39 cellular contexts compared by ENCODE assay signal in genomic region chr2:75260946-75261345, GRCh38.
"Had no signal": no experiment of that assay in that cellular context is flagged by ENCODE, and none has a peak within 500 bp of the region (broad histone marks: within the 10 kb centered on the region; RNA-seq: fewer than 3 reads in every experiment).

No MANE protein-coding gene starts in this region.

- H3K36me3 Mint-ChIP-seq: activated naive CD4-positive, alpha-beta T cell treated with anti-CD3 and anti-CD28 coated beads, Interleukin-2, amount 10 ng/mL, durations not matched to agents 7 days and 5 days; activated naive CD8-positive, alpha-beta T cell treated with anti-CD3 and anti-CD28 coated beads, Interleukin-2, amount 10 ng/mL, durations not matched to agents 7 days and 5 days; brain had no signal

- H3K36me3 ChIP-seq: adrenal gland, ascending aorta, brain microvascular endothelial cell, breast epithelium, cardiac muscle cell had no signal

- ATAC-seq: activated naive CD4-positive, alpha-beta T cell treated with anti-CD3 and anti-CD28 coated beads, Interleukin-2, amount 50 U/mL, for 72 hours; activated naive CD8-positive, alpha-beta T cell treated with anti-CD3 and anti-CD28 coated beads, Interleukin-2, amount 50 U/mL, for 24 hours; activated T-cell treated with anti-CD3 and anti-CD28 coated beads, Interleukin-2, amount 50 U/mL, for 4 hours; activated T-cell treated with anti-CD3 and anti-CD28 coated beads, Interleukin-2, amount 50 U/mL, for 72 hours; activated T-helper 17 cell treated with anti-CD3 and anti-CD28 coated beads, Interleukin-2, amount 50 U/mL, for 72 hours; body of pancreas had no signal

- DNase-seq: activated effector memory CD4-positive, alpha-beta T cell treated with anti-CD3 and anti-CD28 coated beads, Interleukin-2, amount 50 U/mL, for 16 hours; activated effector memory CD4-positive, alpha-beta T cell treated with Interleukin-2 at 50 U/mL for 16 hours; activated gamma-delta T cell; activated gamma-delta T cell treated with Interleukin-2 at 50 U/mL for 16 hours; activated naive CD4-positive, alpha-beta T cell; activated naive CD4-positive, alpha-beta T cell treated with anti-CD3 and anti-CD28 coated beads for 36 hours; activated naive CD4-positive, alpha-beta T cell treated with anti-CD3 and anti-CD28 coated beads, Interleukin-2, amount 10 ng/mL, durations not matched to agents 7 days and 5 days; activated naive CD4-positive, alpha-beta T cell treated with anti-CD3 and anti-CD28 coated beads, Interleukin-2, amount 50 U/mL, for 16 hours; activated naive CD4-positive, alpha-beta T cell treated with Interleukin-2 at 50 U/mL for 16 hours; activated naive CD8-positive, alpha-beta T cell treated with anti-CD3 and anti-CD28 coated beads for 36 hours; activated naive CD8-positive, alpha-beta T cell treated with anti-CD3 and anti-CD28 coated beads, Interleukin-2, amount 10 ng/mL, durations not matched to agents 7 days and 5 days; activated naive CD8-positive, alpha-beta T cell treated with anti-CD3 and anti-CD28 coated beads, Interleukin-2, amount 50 U/mL, for 24 hours; activated T-cell treated with anti-CD3 and anti-CD28 coated beads, Interleukin-2, amount 50 U/mL, for 24 hours; activated T-cell treated with anti-CD3 and anti-CD28 coated beads, Interleukin-2, amount 50 U/mL, for 4 hours; activated T-cell treated with anti-CD3 and anti-CD28 coated beads, Interleukin-2, amount 50 U/mL, for 48 hours; activated T-cell treated with anti-CD3 and anti-CD28 coated beads, Interleukin-2, amount 50 U/mL, for 72 hours; adrenal gland; amniotic stem cell; amygdala; anterior cingulate cortex; aorta; body of pancreas; brain microvascular endothelial cell; caudate nucleus; central memory CD4-positive, alpha-beta T cell; cerebellar nuclear complex had no signal

- H3K4me1 ChIP-seq: adrenal gland, ascending aorta, body of pancreas, breast epithelium had no signal

- FAIRE-seq: astrocyte, bronchial epithelial cell had no signal

- H3K27me3 Mint-ChIP-seq: activated naive CD4-positive, alpha-beta T cell treated with anti-CD3 and anti-CD28 coated beads, Interleukin-2, amount 10 ng/mL, durations not matched to agents 7 days and 5 days; activated naive CD4-positive, alpha-beta T cell treated with anti-CD3 and anti-CD28 coated beads, Interleukin-2, amount 50 U/mL, for 24 hours; activated naive CD8-positive, alpha-beta T cell; activated naive CD8-positive, alpha-beta T cell treated with anti-CD3 and anti-CD28 coated beads for 36 hours; activated naive CD8-positive, alpha-beta T cell treated with anti-CD3 and anti-CD28 coated beads, Interleukin-2, amount 10 ng/mL, durations not matched to agents 7 days and 5 days; activated naive CD8-positive, alpha-beta T cell treated with anti-CD3 and anti-CD28 coated beads, Interleukin-2, amount 50 U/mL, for 24 hours; activated T-cell treated with anti-CD3 and anti-CD28 coated beads, Interleukin-2, amount 50 U/mL, for 24 hours; activated T-helper 17 cell treated with anti-CD3 and anti-CD28 coated beads, Interleukin-2, amount 50 U/mL, for 72 hours; brain; central memory CD8-positive, alpha-beta T cell had no signal

- H3K27me3 ChIP-seq: adrenal gland, ascending aorta, body of pancreas, brain microvascular endothelial cell, breast epithelium, cardiac muscle cell had no signal

- H3K4me3 Mint-ChIP-seq: activated naive CD4-positive, alpha-beta T cell treated with anti-CD3 and anti-CD28 coated beads for 36 hours; activated naive CD4-positive, alpha-beta T cell treated with anti-CD3 and anti-CD28 coated beads, Interleukin-2, amount 10 ng/mL, durations not matched to agents 7 days and 5 days; activated naive CD4-positive, alpha-beta T cell treated with anti-CD3 and anti-CD28 coated beads, Interleukin-2, amount 50 U/mL, for 24 hours; activated naive CD8-positive, alpha-beta T cell; activated naive CD8-positive, alpha-beta T cell treated with anti-CD3 and anti-CD28 coated beads for 36 hours; activated naive CD8-positive, alpha-beta T cell treated with anti-CD3 and anti-CD28 coated beads, Interleukin-2, amount 10 ng/mL, durations not matched to agents 7 days and 5 days; activated naive CD8-positive, alpha-beta T cell treated with anti-CD3 and anti-CD28 coated beads, Interleukin-2, amount 50 U/mL, for 24 hours; activated T-cell treated with anti-CD3 and anti-CD28 coated beads, Interleukin-2, amount 50 U/mL, for 24 hours; activated T-cell treated with anti-CD3 and anti-CD28 coated beads, Interleukin-2, amount 50 U/mL, for 4 hours; activated T-cell treated with anti-CD3 and anti-CD28 coated beads, Interleukin-2, amount 50 U/mL, for 72 hours; activated T-helper 1 cell treated with anti-CD3 and anti-CD28 coated beads, Interleukin-12 subunit alpha, Interleukin-12 subunit beta, Interleukin-2, Interleukin-4 antibody, amounts not matched to agents 30 ng/mL and 10 ng/mL and 1 ng/mL, durations not matched to agents 14 hours and 24 hours and 36 hours; activated T-helper 17 cell treated with anti-CD3 and anti-CD28 coated beads, Interleukin-2, amount 50 U/mL, for 72 hours; brain; central memory CD8-positive, alpha-beta T cell had no signal

- H3K27ac ChIP-seq: adrenal gland, ascending aorta, body of pancreas, brain microvascular endothelial cell, breast epithelium, cardiac muscle cell had no signal

- H3K4me3 ChIP-seq: adrenal gland, ascending aorta, body of pancreas, breast epithelium, cardiac muscle cell had no signal

- H3K4me1 Mint-ChIP-seq: activated naive CD4-positive, alpha-beta T cell treated with anti-CD3 and anti-CD28 coated beads, Interleukin-2, amount 10 ng/mL, durations not matched to agents 7 days and 5 days; activated naive CD4-positive, alpha-beta T cell treated with anti-CD3 and anti-CD28 coated beads, Interleukin-2, amount 50 U/mL, for 24 hours; activated naive CD8-positive, alpha-beta T cell treated with anti-CD3 and anti-CD28 coated beads for 36 hours; activated naive CD8-positive, alpha-beta T cell treated with anti-CD3 and anti-CD28 coated beads, Interleukin-2, amount 10 ng/mL, durations not matched to agents 7 days and 5 days; activated naive CD8-positive, alpha-beta T cell treated with anti-CD3 and anti-CD28 coated beads, Interleukin-2, amount 50 U/mL, for 24 hours; activated T-helper 17 cell treated with anti-CD3 and anti-CD28 coated beads, Interleukin-2, amount 50 U/mL, for 72 hours; brain; central memory CD8-positive, alpha-beta T cell had no signal

- H3K27ac Mint-ChIP-seq: activated naive CD4-positive, alpha-beta T cell treated with anti-CD3 and anti-CD28 coated beads for 36 hours; activated naive CD4-positive, alpha-beta T cell treated with anti-CD3 and anti-CD28 coated beads, Interleukin-2, amount 10 ng/mL, durations not matched to agents 7 days and 5 days; activated naive CD4-positive, alpha-beta T cell treated with anti-CD3 and anti-CD28 coated beads, Interleukin-2, amount 50 U/mL, for 24 hours; activated naive CD4-positive, alpha-beta T cell treated with anti-CD3 and anti-CD28 coated beads, Interleukin-2, amount 50 U/mL, for 72 hours; activated naive CD8-positive, alpha-beta T cell; activated naive CD8-positive, alpha-beta T cell treated with anti-CD3 and anti-CD28 coated beads for 36 hours; activated naive CD8-positive, alpha-beta T cell treated with anti-CD3 and anti-CD28 coated beads, Interleukin-2, amount 10 ng/mL, durations not matched to agents 7 days and 5 days; activated naive CD8-positive, alpha-beta T cell treated with anti-CD3 and anti-CD28 coated beads, Interleukin-2, amount 50 U/mL, for 24 hours; activated T-cell treated with anti-CD3 and anti-CD28 coated beads, Interleukin-2, amount 50 U/mL, for 24 hours; activated T-cell treated with anti-CD3 and anti-CD28 coated beads, Interleukin-2, amount 50 U/mL, for 72 hours; activated T-helper 1 cell treated with anti-CD3 and anti-CD28 coated beads, Interleukin-12 subunit alpha, Interleukin-12 subunit beta, Interleukin-2, Interleukin-4 antibody, amounts not matched to agents 30 ng/mL and 10 ng/mL and 1 ng/mL, durations not matched to agents 14 hours and 24 hours and 36 hours; activated T-helper 17 cell treated with anti-CD3 and anti-CD28 coated beads, Interleukin-2, amount 50 U/mL, for 72 hours; activated T-helper 2 cell treated with anti-CD3 and anti-CD28 coated beads, Interferon-gamma antibody, Interleukin-2, Interleukin-4, amounts not matched to agents 10 μg/mL and 5 μg/mL and 100 μg/mL, durations not matched to agents 14 hours and 24 hours and 36 hours; brain had no signal
